27 cellular contexts compared by ENCODE assay signal in genomic region chr1:2334366-2334765, GRCh38.
DNase-seq lines count a peak whose midpoint lies in the region; ATAC-seq and TF ChIP-seq lines count a peak whose summit lies in the region.
"Had no signal": no experiment of that assay in that cellular context is flagged by ENCODE, and none has a peak within 500 bp of the region (broad histone marks: within the 10 kb centered on the region; RNA-seq: fewer than 3 reads in every experiment).

No MANE protein-coding gene starts in this region.

- no peaks in the 10 kb centered on the region for H3K36me3 ChIP-seq in RWPE2 (ENCODE audit: low read depth)
- H3K36me3 ChIP-seq: HAP-1, Peyer's patch had no signal

- peak overlapping the region in 1 of 3 experiments; percentile 34 for H3K4me3 Mint-ChIP-seq in nephron
- H3K4me3 Mint-ChIP-seq: CD8-positive, alpha-beta T cell; HFFc6; IgD-negative memory B cell had no signal

- peak overlapping the region; percentile 28 to 86 (median 64) for H3K27ac Mint-ChIP-seq in nephron
- H3K27ac Mint-ChIP-seq: CD8-positive, alpha-beta T cell; HFFc6; IgD-negative memory B cell had no signal

- TF ChIP-seq CTCF in RWPE2 (IDR thresholded peaks at IDR 0.05; ENCODE audit: poor library complexity, severe bottlenecking) = no peak
- no peak for TF ChIP-seq CTCF in nephron (IDR thresholded peaks at IDR 0.05; ENCODE audit: unreplicated experiment in 3 of 3)

- H3K9me3 ChIP-seq in RWPE2 (ENCODE audit: severe bottlenecking) = no peaks in the 10 kb centered on the region
- H3K9me3 ChIP-seq: HAP-1, Peyer's patch, SK-N-SH had no signal

- H3K27ac ChIP-seq in RWPE2 (ENCODE audit: poor library complexity, severe bottlenecking) (peak overlapping the region; percentile 33), epithelial cell of prostate (peak overlapping the region; percentile 64)
- H3K27ac ChIP-seq: Peyer's patch had no signal

- H3K27me3 Mint-ChIP-seq in nephron (ENCODE audit: low read depth) = peaks cover 4% of the 10 kb centered on the region

- ATAC-seq in RWPE2 (ENCODE audit: low read depth) (no peak), GM18498 (IDR thresholded peaks at IDR 0.05; ENCODE audit: unreplicated experiment) (no peak)
- ATAC-seq: CD8-positive, alpha-beta T cell; GM12878 had no signal

- peaks cover 40% of the 10 kb centered on the region for H3K4me1 Mint-ChIP-seq in nephron
- H3K4me1 Mint-ChIP-seq: IgD-negative memory B cell had no signal

- no peak for DNase-seq in RWPE2 (ENCODE audit: low spot score)
- DNase-seq in epithelial cell of prostate (ENCODE audit: low read depth, low spot score) = no peak
- no peak for DNase-seq in NCI-H446 treated with DMSO at 0.1 percent for 48 hours (lab: John Stamatoyannopoulos, UW)
- DNase-seq in NK-92 (lab: John Stamatoyannopoulos, UW; ENCODE audit: unreplicated experiment) = no peak
- no peak for DNase-seq in central memory CD4-positive, alpha-beta T cell
- DNase-seq: C1 segment of cervical spinal cord; CD8-positive, alpha-beta T cell; DMS 273 treated with DMSO at 0.1 percent for 48 hours; DMS79; EL; GDM1; GOT3; HFFc6; MV-4-11; NCI-H1105; NCI-H1436 treated with DMSO at 0.1 percent for 48 hours; NCI-H1930; NCI-H446; NCI-H526 treated with DMSO at 0.1 percent for 48 hours; Peyer's patch; SK-N-SH; SW 1271 had no signal

- H3K36me3 Mint-ChIP-seq in nephron (ENCODE audit: low read depth) = no peaks in the 10 kb centered on the region
- H3K36me3 Mint-ChIP-seq: CD8-positive, alpha-beta T cell; IgD-negative memory B cell had no signal

- peaks cover 7% of the 10 kb centered on the region for H3K4me1 ChIP-seq in RWPE2 (ENCODE audit: insufficient read depth, poor library complexity, severe bottlenecking)
- H3K4me1 ChIP-seq: HAP-1 had no signal

- H3K27me3 ChIP-seq in RWPE2 (ENCODE audit: insufficient read depth, poor library complexity, severe bottlenecking) = no peaks in the 10 kb centered on the region
- H3K27me3 ChIP-seq: Peyer's patch had no signal

- no peaks in the 10 kb centered on the region for H3K9me3 Mint-ChIP-seq in nephron
- H3K9me3 Mint-ChIP-seq: CD8-positive, alpha-beta T cell; IgD-negative memory B cell had no signal

- H3K4me3 ChIP-seq in RWPE2 (ENCODE audit: severe bottlenecking) = no peak overlapping the region
- H3K4me3 ChIP-seq: GM12878, HAP-1, Peyer's patch had no signal
